In the genomic region with DNA sequence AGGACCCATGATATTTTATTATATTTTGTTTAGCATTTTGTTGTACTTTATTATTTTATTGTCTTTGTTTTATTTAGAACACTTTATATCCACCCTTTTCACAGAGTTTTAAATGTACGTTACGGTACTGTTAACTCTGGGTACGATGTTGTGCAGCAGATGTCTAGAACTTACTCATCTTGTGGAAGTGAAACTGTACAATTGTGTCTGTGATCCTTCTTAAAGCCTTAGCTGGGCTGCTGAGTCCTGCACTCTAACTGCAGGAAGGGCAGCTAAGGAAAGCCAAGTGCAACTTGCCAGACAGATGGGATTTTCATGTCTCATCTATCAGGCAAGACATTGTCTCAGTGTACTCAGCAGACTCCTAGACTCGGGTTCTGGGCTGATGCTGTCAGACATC, we compare ENCODE assay signal across 19 cellular contexts. TPM values are rescaled to one million over a fixed set of nuclear protein-coding genes. Genes with fewer than 3 reads are reported as not detected.
"Had no signal": no experiment of that assay in that cellular context is flagged by ENCODE, and none has a peak within 500 bp of the region (broad histone marks: within the 10 kb centered on the region; RNA-seq: fewer than 3 reads in every experiment).

No MANE protein-coding gene starts in this region.

- H3K27me3 ChIP-seq: hepatocyte, left lung, ovary had no signal

- H3K27ac ChIP-seq: hepatocyte, left lung, ovary had no signal

- ATAC-seq: activated naive CD4-positive, alpha-beta T cell treated with anti-CD3 and anti-CD28 coated beads, Interleukin-2, amount 50 U/mL, for 72 hours; activated T-cell treated with anti-CD3 and anti-CD28 coated beads, Interleukin-2, amount 50 U/mL, for 72 hours; esophagus mucosa; left lung; mucosa of descending colon; naive thymus-derived CD4-positive, alpha-beta T cell had no signal

- FAIRE-seq: colon, endometrium, keratinocyte, TTC549 had no signal

- H3K4me1 ChIP-seq: left lung had no signal

- DNase-seq: activated CD4-positive, alpha-beta T cell treated with anti-CD3 and anti-CD28 coated beads, Interleukin-2, amount 10 ng/mL, durations not matched to agents 7 days and 5 days; activated CD4-positive, CD25-positive, alpha-beta regulatory T cell; activated CD8-positive, alpha-beta memory T cell treated with anti-CD3 and anti-CD28 coated beads, Interleukin-2, amount 50 U/mL, for 48 hours; activated gamma-delta T cell; activated T-cell treated with anti-CD3 and anti-CD28 coated beads, Interleukin-2, amount 50 U/mL, for 72 hours; left lung; mammary epithelial cell; mucosa of descending colon; naive thymus-derived CD4-positive, alpha-beta T cell; ovary; stimulated activated CD4-positive, alpha-beta T cell treated with anti-CD3 and anti-CD28 coated beads, Interleukin-12 subunit alpha, Interleukin-12 subunit beta, amount 100 ng/mL, for 4 hours; stimulated activated CD4-positive, alpha-beta T cell treated with anti-CD3 and anti-CD28 coated beads, Interleukin-2, amount 100 ng/mL, for 24 hours had no signal

RNA-seq across cellular contexts. Expression of a gene that starts 14.5 kb away (rescaled TPM):
- total RNA-seq: activated CD4-positive, alpha-beta T cell treated with anti-CD3 and anti-CD28 coated beads, Interleukin-2, amount 10 ng/mL, durations not matched to agents 7 days and 5 days; activated naive CD4-positive, alpha-beta T cell treated with anti-CD3 and anti-CD28 coated beads, Interleukin-2, amount 50 U/mL, for 72 hours; activated T-cell treated with anti-CD3 and anti-CD28 coated beads, Interleukin-2, amount 50 U/mL, for 72 hours; esophagus mucosa; naive thymus-derived CD4-positive, alpha-beta T cell had no signal
- polyA plus RNA-seq: keratinocyte; naive thymus-derived CD4-positive, alpha-beta T cell had no signal
